ENCODE assay signal across 1 cellular context in the genomic region with DNA sequence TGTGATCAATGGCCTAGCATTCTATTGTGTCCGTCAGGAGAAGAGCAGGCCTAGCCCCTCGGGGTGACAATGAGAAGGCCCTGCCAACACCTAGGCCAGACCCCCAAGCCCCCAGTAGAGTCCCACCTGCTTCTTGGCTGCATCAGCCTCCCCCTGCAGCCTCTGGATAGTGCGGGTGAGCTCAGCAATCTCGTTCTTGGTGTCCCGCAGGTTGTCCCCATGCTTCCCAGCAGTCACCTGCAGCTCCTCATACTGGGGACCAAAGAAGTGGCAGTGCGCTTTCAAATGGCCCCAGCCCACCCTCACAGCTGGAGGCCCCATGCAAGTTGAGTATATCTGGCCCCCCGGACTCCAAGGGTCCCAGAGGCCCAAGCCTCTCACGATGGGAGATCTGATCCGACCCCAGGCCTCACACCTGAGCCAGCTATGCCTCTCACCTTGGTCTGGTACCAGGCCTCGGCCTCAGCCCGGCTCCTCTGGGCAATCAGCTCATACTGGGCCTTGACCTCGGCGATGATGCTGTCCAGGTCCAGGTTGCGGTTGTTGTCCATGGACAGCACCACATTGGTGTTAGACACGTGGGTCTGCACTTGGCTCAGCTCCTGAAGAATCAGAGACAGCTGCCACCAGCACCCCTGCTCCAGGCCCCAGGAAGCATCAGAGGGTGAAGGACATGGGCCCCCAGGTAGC.
TF ChIP-seq lines count a peak whose summit lies in the region.

No MANE protein-coding gene starts in this region.

TF ChIP-seq in H1, 55 proteins besides CTCF, POLR2A, EP300 and RAD21:
- TF ChIP-seq, protein P1, sequence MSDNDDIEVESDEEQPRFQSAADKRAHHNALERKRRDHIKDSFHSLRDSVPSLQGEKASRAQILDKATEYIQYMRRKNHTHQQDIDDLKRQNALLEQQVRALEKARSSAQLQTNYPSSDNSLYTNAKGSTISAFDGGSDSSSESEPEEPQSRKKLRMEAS (IDR thresholded peaks at IDR 0.05), result no peak
- TF ChIP-seq YY1 (IDR thresholded peaks at IDR 0.05; ENCODE audit: low read depth, low read length) (no peak), SP1 (IDR thresholded peaks at IDR 0.05; ENCODE audit: low read depth, low read length) (no peak)
